Comparison of ENCODE assay signal across 14 cellular contexts in genomic region chr19:15315101-15315500, GRCh38. TPM values are rescaled to one million over a fixed set of nuclear protein-coding genes. Genes with fewer than 3 reads are reported as not detected.
A peak's percentile ranks its signal among the peaks of the same experiment; 100 is the strongest.
DNase-seq lines count a peak whose midpoint lies in the region; ATAC-seq and TF ChIP-seq lines count a peak whose summit lies in the region.
"Had no signal": no experiment of that assay in that cellular context is flagged by ENCODE, and none has a peak within 500 bp of the region (broad histone marks: within the 10 kb centered on the region; RNA-seq: fewer than 3 reads in every experiment).

No MANE protein-coding gene starts in this region.

- no peaks in the 10 kb centered on the region for H3K9me3 Mint-ChIP-seq in activated naive CD8-positive, alpha-beta T cell treated with anti-CD3 and anti-CD28 coated beads, Interleukin-2, amount 50 U/mL, for 24 hours
- H3K9me3 Mint-ChIP-seq in nephron = no peaks in the 10 kb centered on the region

- no peak overlapping the region for H3K4me3 Mint-ChIP-seq in activated naive CD8-positive, alpha-beta T cell treated with anti-CD3 and anti-CD28 coated beads, Interleukin-2, amount 50 U/mL, for 24 hours
- no peak overlapping the region for H3K4me3 Mint-ChIP-seq in nephron

- intact Hi-C loops in Right ventricle myocardium superior (cut with DNase I) = no loop called here

- DNase-seq in DMS153 (lab: John Stamatoyannopoulos, UW) = peak; percentile 12
- DNase-seq in DMS153 treated with DMSO at 0.1 percent for 48 hours (lab: John Stamatoyannopoulos, UW; ENCODE audit: unreplicated experiment) = no peak
- peak; percentile 68 for DNase-seq in NCI-H2107 (lab: John Stamatoyannopoulos, UW)
- DNase-seq in activated naive CD8-positive, alpha-beta T cell treated with anti-CD3 and anti-CD28 coated beads, Interleukin-2, amount 50 U/mL, for 24 hours = no peak
- no peak for DNase-seq in stimulated activated CD4-positive, alpha-beta T cell treated with anti-CD3 and anti-CD28 coated beads, Interleukin-2, amount 100 ng/mL, for 24 hours
- DNase-seq in Right ventricle myocardium superior = no peak
- DNase-seq: DMS 273 treated with DMSO at 0.1 percent for 48 hours; effector memory CD4-positive, alpha-beta T cell; head of caudate nucleus; Kasumi-1; T-helper 2 cell had no signal

- H3K27ac Mint-ChIP-seq in activated naive CD8-positive, alpha-beta T cell treated with anti-CD3 and anti-CD28 coated beads, Interleukin-2, amount 50 U/mL, for 24 hours = peak overlapping the region; percentile 81
- H3K27ac Mint-ChIP-seq in nephron = peak overlapping the region in 2 of 3 experiments; percentile 24 to 26

- ATAC-seq in activated naive CD8-positive, alpha-beta T cell treated with anti-CD3 and anti-CD28 coated beads, Interleukin-2, amount 50 U/mL, for 24 hours = no peak
- ATAC-seq in SK-N-SH treated with all-trans-retinoic acid at 6 μM for 48 hours = no peak
- no peak for ATAC-seq in Right ventricle myocardium superior (ENCODE audit: poor library complexity)
- ATAC-seq: Panc1 had no signal

- H3K4me1 Mint-ChIP-seq in activated naive CD8-positive, alpha-beta T cell treated with anti-CD3 and anti-CD28 coated beads, Interleukin-2, amount 50 U/mL, for 24 hours = peaks cover 87% of the 10 kb centered on the region
- peaks cover 48% of the 10 kb centered on the region for H3K4me1 Mint-ChIP-seq in nephron

- no peaks in the 10 kb centered on the region for H3K27me3 Mint-ChIP-seq in activated naive CD8-positive, alpha-beta T cell treated with anti-CD3 and anti-CD28 coated beads, Interleukin-2, amount 50 U/mL, for 24 hours
- H3K27me3 Mint-ChIP-seq in nephron (ENCODE audit: low read depth) = no peaks in the 10 kb centered on the region

- TF ChIP-seq CTCF in nephron (IDR thresholded peaks at IDR 0.05; ENCODE audit: unreplicated experiment in 3 of 3) = no peak

- peaks cover 4% of the 10 kb centered on the region for H3K36me3 Mint-ChIP-seq in activated naive CD8-positive, alpha-beta T cell treated with anti-CD3 and anti-CD28 coated beads, Interleukin-2, amount 50 U/mL, for 24 hours (ENCODE audit: low read depth)
- peaks cover 22% of the 10 kb centered on the region for H3K36me3 Mint-ChIP-seq in nephron (ENCODE audit: low read depth)

TF ChIP-seq in SK-N-SH treated with all-trans-retinoic acid at 6 μM for 48 hours, 23 proteins besides CTCF, POLR2A, EP300 and RAD21:
- no peak for TF ChIP-seq PATZ1 (CRISPR knock-in tag; IDR thresholded peaks at IDR 0.05; ENCODE audit: borderline replicate concordance)
- no peak for TF ChIP-seq OSR1 (CRISPR knock-in tag; IDR thresholded peaks at IDR 0.05)
- no peak for TF ChIP-seq ISL1 (CRISPR knock-in tag; IDR thresholded peaks at IDR 0.05)
- TF ChIP-seq SNAI2 (CRISPR knock-in tag; IDR thresholded peaks at IDR 0.05) = no peak
- no peak for TF ChIP-seq CSDC2 (CRISPR knock-in tag; IDR thresholded peaks at IDR 0.05)
- TF ChIP-seq TCF4 (CRISPR knock-in tag; IDR thresholded peaks at IDR 0.05; ENCODE audit: borderline replicate concordance) = no peak
- TF ChIP-seq CREB5 (CRISPR knock-in tag; IDR thresholded peaks at IDR 0.05; ENCODE audit: low read depth) = no peak
- TF ChIP-seq PPARA (CRISPR knock-in tag; IDR thresholded peaks at IDR 0.05; ENCODE audit: borderline replicate concordance) = no peak

RNA-seq across cellular contexts. Expression of gene BRD4, which starts 17.2 kb away (rescaled TPM):
- 55.1 TPM for total RNA-seq in Right ventricle myocardium superior

Comparison
In these comparisons a context has a peak if more than half of its experiments do, and no peak if none do; other contexts are left out.
1. DNase-seq: peak in DMS153 (single experiment) and NCI-H2107 (single experiment); none in DMS153 treated with DMSO at 0.1 percent for 48 hours (single experiment), activated naive CD8-positive, alpha-beta T cell treated with anti-CD3 and anti-CD28 coated beads, Interleukin-2, amount 50 U/mL, for 24 hours (single experiment), stimulated activated CD4-positive, alpha-beta T cell treated with anti-CD3 and anti-CD28 coated beads, Interleukin-2, amount 100 ng/mL, for 24 hours (0 of 2) and Right ventricle myocardium superior (single experiment).